Comparison of ENCODE assay signal across 32 cellular contexts in the genomic region with DNA sequence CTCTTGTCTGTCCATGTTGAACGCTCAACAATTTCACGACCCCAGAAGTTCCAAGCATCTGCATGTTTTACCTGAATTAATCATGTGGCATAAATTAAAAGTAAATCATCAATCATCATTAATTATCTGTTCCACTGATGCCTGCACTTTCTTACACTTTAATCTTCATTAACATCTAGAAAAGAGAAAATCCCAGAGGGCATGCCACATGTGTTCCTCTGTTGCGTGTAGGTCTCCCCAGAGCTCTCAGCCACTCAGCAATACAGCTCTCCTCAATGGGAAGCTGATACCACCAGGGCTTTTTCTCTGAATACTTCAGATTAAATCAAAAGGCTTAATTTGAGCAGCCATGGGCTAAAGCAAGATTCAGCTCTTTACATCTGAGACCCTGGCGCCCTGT.
"Had no signal": no experiment of that assay in that cellular context is flagged by ENCODE, and none has a peak within 500 bp of the region (broad histone marks: within the 10 kb centered on the region; RNA-seq: fewer than 3 reads in every experiment).

No MANE protein-coding gene starts in this region.

- H3K9me3 Mint-ChIP-seq: activated B cell treated with CpG ODN at 0.5 μM for 24 hours; activated CD4-positive, alpha-beta T cell treated with anti-CD3 and anti-CD28 coated beads, Interleukin-2, amount 10 ng/mL, durations not matched to agents 24 days and 14 days; activated naive CD4-positive, alpha-beta T cell treated with anti-CD3 and anti-CD28 coated beads for 36 hours; activated naive CD8-positive, alpha-beta T cell treated with anti-CD3 and anti-CD28 coated beads for 36 hours; activated T-helper 1 cell treated with anti-CD3 and anti-CD28 coated beads, Interleukin-12 subunit alpha, Interleukin-12 subunit beta, Interleukin-2, Interleukin-4 antibody, amounts not matched to agents 30 ng/mL and 10 ng/mL and 1 ng/mL, durations not matched to agents 14 hours and 24 hours and 36 hours had no signal

- H3K36me3 ChIP-seq: adrenal gland, brain microvascular endothelial cell, breast epithelium had no signal

- H3K4me1 ChIP-seq: adrenal gland, body of pancreas, breast epithelium had no signal

- H3K27ac ChIP-seq: adrenal gland, body of pancreas, brain microvascular endothelial cell, breast epithelium, VCaP had no signal

- H3K27ac Mint-ChIP-seq: activated B cell treated with CpG ODN at 0.5 μM for 24 hours; activated CD4-positive, alpha-beta memory T cell treated with anti-CD3 and anti-CD28 coated beads for 36 hours; activated CD4-positive, alpha-beta T cell treated with anti-CD3 and anti-CD28 coated beads, Interleukin-2, amount 10 ng/mL, durations not matched to agents 24 days and 14 days; activated CD8-positive, alpha-beta T cell treated with anti-CD3 and anti-CD28 coated beads for 36 hours; activated naive CD4-positive, alpha-beta T cell treated with anti-CD3 and anti-CD28 coated beads for 36 hours; activated naive CD4-positive, alpha-beta T cell treated with anti-CD3 and anti-CD28 coated beads, Interleukin-2, amount 50 U/mL, for 72 hours; activated naive CD8-positive, alpha-beta T cell treated with anti-CD3 and anti-CD28 coated beads for 36 hours; activated T-cell treated with anti-CD3 and anti-CD28 coated beads, Interleukin-2, amount 50 U/mL, for 72 hours; activated T-helper 1 cell treated with anti-CD3 and anti-CD28 coated beads, Interleukin-12 subunit alpha, Interleukin-12 subunit beta, Interleukin-2, Interleukin-4 antibody, amounts not matched to agents 30 ng/mL and 10 ng/mL and 1 ng/mL, durations not matched to agents 14 hours and 24 hours and 36 hours; activated T-helper 17 cell treated with anti-CD3 and anti-CD28 coated beads, Interleukin-2, amount 50 U/mL, for 72 hours; T-helper 17 cell had no signal

- H3K36me3 Mint-ChIP-seq: activated CD4-positive, alpha-beta memory T cell treated with anti-CD3 and anti-CD28 coated beads for 36 hours; activated naive CD4-positive, alpha-beta T cell treated with anti-CD3 and anti-CD28 coated beads, Interleukin-2, amount 50 U/mL, for 72 hours; activated naive CD8-positive, alpha-beta T cell treated with anti-CD3 and anti-CD28 coated beads for 36 hours had no signal

- H3K9me3 ChIP-seq: adrenal gland, body of pancreas, breast epithelium had no signal

- ATAC-seq: activated CD8-positive, alpha-beta T cell treated with anti-CD3 and anti-CD28 coated beads for 36 hours; activated naive CD4-positive, alpha-beta T cell treated with anti-CD3 and anti-CD28 coated beads, Interleukin-2, amount 50 U/mL, for 72 hours; activated T-cell treated with anti-CD3 and anti-CD28 coated beads, Interleukin-2, amount 50 U/mL, for 4 hours; activated T-cell treated with anti-CD3 and anti-CD28 coated beads, Interleukin-2, amount 50 U/mL, for 72 hours; activated T-helper 17 cell treated with anti-CD3 and anti-CD28 coated beads, Interleukin-2, amount 50 U/mL, for 72 hours; body of pancreas; T-helper 17 cell had no signal

- H3K27me3 ChIP-seq: adrenal gland, body of pancreas, brain microvascular endothelial cell had no signal

- DNase-seq: activated B cell treated with CpG ODN at 0.5 μM for 24 hours; activated CD4-positive, alpha-beta memory T cell treated with anti-CD3 and anti-CD28 coated beads for 36 hours; activated CD4-positive, alpha-beta T cell treated with anti-CD3 and anti-CD28 coated beads for 4 hours; activated CD4-positive, alpha-beta T cell treated with anti-CD3 and anti-CD28 coated beads, Interleukin-2, amount 10 ng/mL, durations not matched to agents 24 days and 14 days; activated CD4-positive, alpha-beta T cell treated with anti-CD3 and anti-CD28 coated beads, Interleukin-2, amount 50 U/mL, for 1 hour; activated CD4-positive, alpha-beta T cell treated with anti-CD3 and anti-CD28 coated beads, Interleukin-2, amount 50 U/mL, for 4 hours; activated CD4-positive, CD25-positive, alpha-beta regulatory T cell treated with anti-CD3 and anti-CD28 coated beads, Interleukin-2, amount 50 U/mL, for 72 hours; activated CD8-positive, alpha-beta memory T cell treated with anti-CD3 and anti-CD28 coated beads, Interleukin-2, amount 50 U/mL, for 4 hours; activated CD8-positive, alpha-beta T cell treated with anti-CD3 and anti-CD28 coated beads for 36 hours; activated effector memory CD4-positive, alpha-beta T cell treated with anti-CD3 and anti-CD28 coated beads, Interleukin-2, amount 50 U/mL, for 16 hours; activated gamma-delta T cell treated with Interleukin-2 at 50 U/mL for 16 hours; activated naive CD4-positive, alpha-beta T cell; activated naive CD4-positive, alpha-beta T cell treated with anti-CD3 and anti-CD28 coated beads for 36 hours; activated naive CD4-positive, alpha-beta T cell treated with anti-CD3 and anti-CD28 coated beads, Interleukin-2, amount 50 U/mL, for 16 hours; activated naive CD8-positive, alpha-beta T cell treated with anti-CD3 and anti-CD28 coated beads for 36 hours; activated T-cell treated with anti-CD3 and anti-CD28 coated beads for 4 hours; activated T-cell treated with anti-CD3 and anti-CD28 coated beads, Interleukin-2, amount 50 U/mL, for 1 hour; activated T-cell treated with anti-CD3 and anti-CD28 coated beads, Interleukin-2, amount 50 U/mL, for 4 hours; activated T-cell treated with anti-CD3 and anti-CD28 coated beads, Interleukin-2, amount 50 U/mL, for 72 hours; adrenal gland; amniotic stem cell; aorta; body of pancreas; brain microvascular endothelial cell; central memory CD4-positive, alpha-beta T cell; T-helper 17 cell; T-helper 9 cell had no signal

- H3K4me3 ChIP-seq: adrenal gland, body of pancreas, breast epithelium had no signal

- H3K4me3 Mint-ChIP-seq: activated B cell treated with CpG ODN at 0.5 μM for 24 hours; activated CD4-positive, alpha-beta memory T cell treated with anti-CD3 and anti-CD28 coated beads for 36 hours; activated CD4-positive, alpha-beta T cell treated with anti-CD3 and anti-CD28 coated beads, Interleukin-2, amount 10 ng/mL, durations not matched to agents 24 days and 14 days; activated CD8-positive, alpha-beta T cell treated with anti-CD3 and anti-CD28 coated beads for 36 hours; activated naive CD4-positive, alpha-beta T cell treated with anti-CD3 and anti-CD28 coated beads for 36 hours; activated naive CD8-positive, alpha-beta T cell treated with anti-CD3 and anti-CD28 coated beads for 36 hours; activated T-cell treated with anti-CD3 and anti-CD28 coated beads, Interleukin-2, amount 50 U/mL, for 4 hours; activated T-cell treated with anti-CD3 and anti-CD28 coated beads, Interleukin-2, amount 50 U/mL, for 72 hours; activated T-helper 1 cell treated with anti-CD3 and anti-CD28 coated beads, Interleukin-12 subunit alpha, Interleukin-12 subunit beta, Interleukin-2, Interleukin-4 antibody, amounts not matched to agents 30 ng/mL and 10 ng/mL and 1 ng/mL, durations not matched to agents 14 hours and 24 hours and 36 hours; activated T-helper 17 cell treated with anti-CD3 and anti-CD28 coated beads, Interleukin-2, amount 50 U/mL, for 72 hours; T-helper 17 cell had no signal

- H3K27me3 Mint-ChIP-seq: activated B cell treated with CpG ODN at 0.5 μM for 24 hours; activated CD4-positive, alpha-beta memory T cell treated with anti-CD3 and anti-CD28 coated beads for 36 hours; activated CD4-positive, alpha-beta T cell treated with anti-CD3 and anti-CD28 coated beads, Interleukin-2, amount 10 ng/mL, durations not matched to agents 24 days and 14 days; activated CD8-positive, alpha-beta T cell treated with anti-CD3 and anti-CD28 coated beads for 36 hours; activated naive CD8-positive, alpha-beta T cell treated with anti-CD3 and anti-CD28 coated beads for 36 hours; activated T-helper 17 cell treated with anti-CD3 and anti-CD28 coated beads, Interleukin-2, amount 50 U/mL, for 72 hours; T-helper 17 cell had no signal

- H3K4me1 Mint-ChIP-seq: activated B cell treated with CpG ODN at 0.5 μM for 24 hours; activated CD4-positive, alpha-beta T cell treated with anti-CD3 and anti-CD28 coated beads, Interleukin-2, amount 10 ng/mL, durations not matched to agents 24 days and 14 days; activated naive CD8-positive, alpha-beta T cell treated with anti-CD3 and anti-CD28 coated beads for 36 hours; activated T-helper 17 cell treated with anti-CD3 and anti-CD28 coated beads, Interleukin-2, amount 50 U/mL, for 72 hours; T-helper 17 cell had no signal
